8 cellular contexts compared by ENCODE assay signal in the genomic region with DNA sequence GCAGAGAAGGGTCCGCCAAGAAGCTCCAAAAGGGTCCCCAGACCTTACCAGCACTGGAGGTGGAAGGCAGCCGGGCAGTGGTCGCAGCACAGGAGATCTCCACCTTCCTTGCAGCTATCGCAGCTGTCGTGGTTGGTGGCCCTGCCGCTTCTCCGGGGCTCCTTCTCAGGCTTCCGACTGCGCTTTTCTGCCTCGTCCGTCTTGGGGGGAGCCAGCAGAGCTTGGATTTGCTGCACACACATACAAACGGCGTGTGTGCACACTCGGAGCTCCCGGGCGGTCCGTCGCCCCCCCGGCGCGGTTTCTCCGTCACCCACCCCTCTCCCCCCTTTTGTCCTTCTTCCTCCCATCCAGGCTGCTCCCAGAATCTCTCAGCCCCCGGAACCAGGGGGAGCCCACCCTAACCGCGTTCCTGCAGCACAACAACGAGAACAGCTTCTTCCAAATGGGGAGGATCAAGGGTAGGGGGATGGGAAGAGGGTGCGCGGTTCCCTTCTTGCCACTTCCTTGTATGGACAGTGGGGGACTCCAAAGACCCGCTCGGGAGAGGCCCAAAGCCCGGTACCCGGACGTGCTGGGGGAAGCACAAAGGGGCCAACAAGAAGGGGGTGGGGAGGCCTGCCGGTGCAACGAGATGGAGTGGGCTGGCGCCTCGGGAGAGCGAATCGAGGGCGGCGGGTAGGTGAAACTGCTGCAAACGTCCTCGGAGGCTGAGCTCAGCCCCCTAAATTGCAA. TPM values are rescaled to one million over a fixed set of nuclear protein-coding genes. Genes with fewer than 3 reads are reported as not detected.
DNase-seq lines count a peak whose midpoint lies in the region; ATAC-seq and TF ChIP-seq lines count a peak whose summit lies in the region.

No MANE protein-coding gene starts in this region.

- TF ChIP-seq CTCF in DND-41 (IDR thresholded peaks at IDR 0.05; ENCODE audit: borderline replicate concordance, extremely low read depth, low read length, poor library complexity, severe bottlenecking) = peak; percentile 9
- TF ChIP-seq CTCF in coronary artery (IDR thresholded peaks at IDR 0.05) = no peak
- TF ChIP-seq CTCF in lower leg skin (IDR thresholded peaks at IDR 0.05) = no peak

- H4K20me1 ChIP-seq in DND-41 (ENCODE audit: insufficient read depth, low read length) = peaks cover 40% of the 10 kb centered on the region

- peaks cover 60% of the 10 kb centered on the region for H3K79me2 ChIP-seq in DND-41 (ENCODE audit: insufficient read depth, low read length)

- H3K27ac ChIP-seq in DND-41 (ENCODE audit: low read length) (peak overlapping the region; percentile 79), coronary artery (peak overlapping the region; percentile 93 to 94)

- peak overlapping the region; percentile 91 for H3K4me2 ChIP-seq in DND-41 (ENCODE audit: insufficient read depth, low read length)

- H3K9me3 ChIP-seq in DND-41 (ENCODE audit: insufficient read depth, low read length, severe bottlenecking) = no peaks in the 10 kb centered on the region

- no peak for TF ChIP-seq POLR2A in lower leg skin (IDR thresholded peaks at IDR 0.05)

- H3K9ac ChIP-seq in DND-41 (ENCODE audit: low read depth, low read length) = peak overlapping the region; percentile 77

- peaks cover 46% of the 10 kb centered on the region for H3K4me1 ChIP-seq in DND-41 (ENCODE audit: insufficient read depth, low read length)

- H3K4me3 ChIP-seq in DND-41 (ENCODE audit: low read depth in 1 of 2, low read length in 2 of 2) (peak overlapping the region; percentile 80 to 81), coronary artery (peak overlapping the region; percentile 85), lower leg skin (ENCODE audit: low read depth, poor library complexity, severe bottlenecking) (peak overlapping the region; percentile 68)

- DNase-seq in DND-41 (peak; percentile 73), NAMALWA (ENCODE audit: low spot score) (peak; percentile 70), coronary artery (ENCODE audit: low spot score) (no peak), lower leg skin (ENCODE audit: low spot score in 2 of 2) (peak; percentile 51 to 92), GM19240 (ENCODE audit: insufficient read length, low spot score) (no peak), amniotic stem cell (lab: John Stamatoyannopoulos, UW) (no peak)
- peak; percentile 35 to 47 for DNase-seq in activated CD4-positive, alpha-beta T cell treated with anti-CD3 and anti-CD28 coated beads for 4 hours
- peak; percentile 30 to 38 for DNase-seq in stimulated activated CD4-positive, alpha-beta T cell treated with anti-CD3 and anti-CD28 coated beads, Interleukin-4, amount 100 ng/mL, for 48 hours (ENCODE audit: low read depth in 2 of 2)

- peak overlapping the region; percentile 62 for H2AFZ ChIP-seq in DND-41 (ENCODE audit: low read depth, low read length)

- peaks cover 40% of the 10 kb centered on the region for H3K36me3 ChIP-seq in DND-41 (ENCODE audit: insufficient read depth, low read length)

- 0 to 1% methylated on average over 41 of the region's 43 CpGs for WGBS in lower leg skin, 2 donors

- peak; percentile 1; the same call in 1 of the 3 replicates for ATAC-seq in DND-41 (ENCODE audit: insufficient read depth, low read depth)

- no peaks in the 10 kb centered on the region for H3K27me3 ChIP-seq in DND-41 (ENCODE audit: insufficient read depth, low read length, poor library complexity)

- intact Hi-C loops in lower leg skin (cut with DNase I; ENCODE audit: low total_unique reads) = no loop called here

RNA-seq across cellular contexts. Expression of a gene that starts 1.1 kb away (rescaled TPM):
- total RNA-seq in lower leg skin = 10 to 100 TPM; 24.4 to 52.9 (median 42.7) TPM

RNA-seq across cellular contexts. Expression of a gene that starts 47.3 kb away (rescaled TPM):
- 10 to 100 TPM; 19.2 to 22.9 (median 19.5) TPM for total RNA-seq in lower leg skin

RNA-seq across cellular contexts. Expression of a gene that starts 52.7 kb away (rescaled TPM):
- 100 to 1,000 TPM in 1 of 4 donors, 10 to 100 TPM in 3; 38.7 to 117 (median 45.6) TPM for total RNA-seq in lower leg skin

RNA-seq across cellular contexts. Expression of a gene that starts 55.6 kb away (rescaled TPM):
- total RNA-seq in lower leg skin = not detected

Comparison
In these comparisons a context has a peak if more than half of its experiments do, and no peak if none do; other contexts are left out.
1. DNase-seq: peak in DND-41 (single experiment), NAMALWA (single experiment), activated CD4-positive, alpha-beta T cell treated with anti-CD3 and anti-CD28 coated beads for 4 hours (2 of 2), lower leg skin (2 of 2) and stimulated activated CD4-positive, alpha-beta T cell treated with anti-CD3 and anti-CD28 coated beads, Interleukin-4, amount 100 ng/mL, for 48 hours (2 of 2); none in coronary artery (single experiment), GM19240 (single experiment) and amniotic stem cell (single experiment).
2. Peak in every context shown above with its lines, with median percentiles within 50 percentile points of each other: H3K4me3 ChIP-seq.